Comparison of ENCODE assay signal across 16 cellular contexts in genomic region chr1:63817700-63818099, GRCh38. TPM values are rescaled to one million over a fixed set of nuclear protein-coding genes. Genes with fewer than 3 reads are reported as not detected.
DNase-seq lines count a peak whose midpoint lies in the region; TF ChIP-seq lines count a peak whose summit lies in the region.
"Had no signal": no experiment of that assay in that cellular context is flagged by ENCODE, and none has a peak within 500 bp of the region (broad histone marks: within the 10 kb centered on the region; RNA-seq: fewer than 3 reads in every experiment).

No MANE protein-coding gene starts in this region.

- no peak overlapping the region for H2BK15ac ChIP-seq in mesendoderm (replicated peaks; ENCODE audit: low read depth)

- H2BK5ac ChIP-seq in mesendoderm (ENCODE audit: low read length), result no peak overlapping the region

- H3K36me3 ChIP-seq in cardiac muscle cell (no peaks in the 10 kb centered on the region), right atrium auricular region (no peaks in the 10 kb centered on the region), mesendoderm (ENCODE audit: control insufficient read depth, insufficient read depth, low read length) (no peaks in the 10 kb centered on the region)
- H3K36me3 ChIP-seq: SJSA1 had no signal

- peaks cover 12% of the 10 kb centered on the region for H3K36me3 Mint-ChIP-seq in type B pancreatic cell

- no peak overlapping the region for H3K56ac ChIP-seq in mesendoderm (ENCODE audit: low read length)

- H3K9me3 ChIP-seq in cardiac muscle cell (ENCODE audit: low read depth) (no peaks in the 10 kb centered on the region), right atrium auricular region (no peaks in the 10 kb centered on the region)
- H3K9me3 ChIP-seq: SJSA1 had no signal

- peaks cover 22% of the 10 kb centered on the region for H3K79me2 ChIP-seq in mesendoderm (ENCODE audit: control insufficient read depth, insufficient read depth, low read length)

- peak overlapping the region; percentile 48 for H3K23ac ChIP-seq in mesendoderm (ENCODE audit: low read length)

- no peak overlapping the region for H3K9ac ChIP-seq in mesendoderm (ENCODE audit: low read length)
- H3K9ac ChIP-seq: GM23248, KMS-11 had no signal

- H3K27ac Mint-ChIP-seq in type B pancreatic cell, result peak overlapping the region; percentile 57
- H3K27ac Mint-ChIP-seq: CD4-positive, alpha-beta T cell had no signal

- no peak overlapping the region for H3K4me2 ChIP-seq in mesendoderm (ENCODE audit: low read length)
- H3K4me2 ChIP-seq: KMS-11 had no signal

- peaks cover 51% of the 10 kb centered on the region for H3K4me1 Mint-ChIP-seq in type B pancreatic cell (ENCODE audit: unreplicated experiment)

- peak overlapping the region; percentile 65 for H3K4me3 Mint-ChIP-seq in type B pancreatic cell
- H3K4me3 Mint-ChIP-seq: CD4-positive, alpha-beta T cell had no signal

- no peak overlapping the region for H3K18ac ChIP-seq in mesendoderm (ENCODE audit: low read length)

- H3K27ac ChIP-seq in cardiac muscle cell, result peak overlapping the region; percentile 77
- no peak overlapping the region for H3K27ac ChIP-seq in right atrium auricular region
- H3K27ac ChIP-seq in VCaP, result peak overlapping the region; percentile 99
- no peak overlapping the region for H3K27ac ChIP-seq in mesendoderm (ENCODE audit: low read depth, low read length)
- H3K27ac ChIP-seq: GM23248, KMS-11, SJSA1 had no signal

- H3K79me1 ChIP-seq in mesendoderm (ENCODE audit: low read length), result peaks cover 7% of the 10 kb centered on the region

- peaks cover 3% of the 10 kb centered on the region for H3K27me3 Mint-ChIP-seq in type B pancreatic cell

- intact Hi-C loops in posterior vena cava (cut with DNase I), result no loop called here

- no peak overlapping the region for H4K5ac ChIP-seq in mesendoderm (ENCODE audit: low read length)

- DNase-seq in cardiac muscle cell (ENCODE audit: low read depth in 1 of 2, low spot score in 1 of 2) (no peak), right atrium auricular region (ENCODE audit: low spot score) (no peak), mesendoderm (no peak), type B pancreatic cell (ENCODE audit: extremely low spot score, unreplicated experiment) (no peak), T-helper 9 cell (no peak), medulla oblongata (ENCODE audit: extremely low spot score) (no peak), posterior vena cava (ENCODE audit: low spot score) (no peak)
- DNase-seq: 8988T; CD4-positive, alpha-beta T cell; GDM1; MM.1S; NCI-H187 treated with DMSO at 0.1 percent for 48 hours had no signal

- no CpG with 5 or more reads among the region's 6 CpGs for WGBS in mesendoderm (ENCODE audit: extremely low coverage, insufficient coverage, low lambda C conversion rate)

- H2AK5ac ChIP-seq in mesendoderm (ENCODE audit: low read length), result no peak overlapping the region

- H3K4me1 ChIP-seq in cardiac muscle cell (ENCODE audit: low read depth) (peaks cover 42% of the 10 kb centered on the region), right atrium auricular region (peaks cover 0 to 25% of the 10 kb centered on the region in 2 donors), mesendoderm (ENCODE audit: control insufficient read depth, low read depth, low read length) (peaks cover 10% of the 10 kb centered on the region)

- no peak overlapping the region for H3K4me3 ChIP-seq in cardiac muscle cell
- no peak overlapping the region for H3K4me3 ChIP-seq in right atrium auricular region
- H3K4me3 ChIP-seq in mesendoderm (ENCODE audit: low read length), result no peak overlapping the region
- H3K4me3 ChIP-seq: GM23248, SJSA1 had no signal

- no peaks in the 10 kb centered on the region for H3K9me3 Mint-ChIP-seq in type B pancreatic cell
- H3K9me3 Mint-ChIP-seq: CD4-positive, alpha-beta T cell had no signal

- no peaks in the 10 kb centered on the region for H3K27me3 ChIP-seq in cardiac muscle cell
- H3K27me3 ChIP-seq in right atrium auricular region, result no peaks in the 10 kb centered on the region
- no peaks in the 10 kb centered on the region for H3K27me3 ChIP-seq in mesendoderm (ENCODE audit: insufficient read depth, low read length, poor library complexity)
- H3K27me3 ChIP-seq: SJSA1 had no signal

- TF ChIP-seq CTCF in cardiac muscle cell (IDR thresholded peaks at IDR 0.05; ENCODE audit: low read depth, low read length) (no peak), right atrium auricular region (IDR thresholded peaks at IDR 0.05) (no peak), VCaP (conservative IDR thresholded peaks at IDR 0.05) (no peak), type B pancreatic cell (conservative IDR thresholded peaks at IDR 0.05) (no peak)

- no peak overlapping the region for H2BK120ac ChIP-seq in mesendoderm (ENCODE audit: low read depth, low read length)

- H3K4ac ChIP-seq in mesendoderm (ENCODE audit: low read depth, low read length), result no peak overlapping the region

- no peak overlapping the region for H4K8ac ChIP-seq in mesendoderm (ENCODE audit: low read depth, low read length)

RNA-seq across cellular contexts. Expression of gene ROR1, which starts 43.9 kb away (rescaled TPM):
- total RNA-seq in cardiac muscle cell (28.0 and 47.8 TPM in 2 replicates), right atrium auricular region (10 to 100 TPM; 12.9 to 40.8 TPM), type B pancreatic cell (ENCODE audit: low replicate concordance) (14.9 and 32.0 TPM in 2 replicates), posterior vena cava (10 to 100 TPM; 19.3 to 25.8 TPM)
- polyA plus RNA-seq in cardiac muscle cell, result 27.6 and 28.0 TPM in 2 replicates
- 18.6 TPM for polyA plus RNA-seq in mesendoderm (2013, experiment 1 of 2)
- 19.7 TPM for polyA plus RNA-seq in mesendoderm (2013, experiment 2 of 2)
- total RNA-seq: CD4-positive, alpha-beta T cell had no signal

Comparison
In these comparisons a context has a peak if more than half of its experiments do, and no peak if none do; other contexts are left out.
1. H3K27ac ChIP-seq: peak in cardiac muscle cell (single experiment) and VCaP (single experiment); none in right atrium auricular region (0 of 2) and mesendoderm (single experiment).